Comparison of ENCODE assay signal across 8 cellular contexts in genomic region chr11:44627911-44628729, GRCh38.
DNase-seq lines count a peak whose midpoint lies in the region; ATAC-seq and TF ChIP-seq lines count a peak whose summit lies in the region.

No MANE protein-coding gene starts in this region.

- peaks cover 2% of the 10 kb centered on the region for H3K27me3 Mint-ChIP-seq in glutamatergic neuron (ENCODE audit: unreplicated experiment)
- H3K27me3 Mint-ChIP-seq in stimulated activated memory B cell treated with anti-CD40 and anti-IgM and Interleukin-4, amounts not matched to agents 10 μg/mL and 1 μg/mL and 100 μg/mL, for 72 hours: peaks cover 16% of the 10 kb centered on the region
- H3K27me3 Mint-ChIP-seq in activated T-helper 17 cell treated with anti-CD3 and anti-CD28 coated beads, Interleukin-2, amount 50 U/mL, for 72 hours: no peaks in the 10 kb centered on the region

- H3K36me3 Mint-ChIP-seq in glutamatergic neuron (ENCODE audit: unreplicated experiment): no peaks in the 10 kb centered on the region
- peaks cover 4% of the 10 kb centered on the region for H3K36me3 Mint-ChIP-seq in stimulated activated memory B cell treated with anti-CD40 and anti-IgM and Interleukin-4, amounts not matched to agents 10 μg/mL and 1 μg/mL and 100 μg/mL, for 72 hours
- H3K36me3 Mint-ChIP-seq in activated T-helper 17 cell treated with anti-CD3 and anti-CD28 coated beads, Interleukin-2, amount 50 U/mL, for 72 hours (ENCODE audit: low read depth): peaks cover 23% of the 10 kb centered on the region

- H3K27ac ChIP-seq in Peyer's patch: peak overlapping the region in 2 of 4 donors; percentile 42 to 61

- no peaks in the 10 kb centered on the region for H3K27me3 ChIP-seq in Peyer's patch

- peak; percentile 66 for ATAC-seq in GM18508 (IDR thresholded peaks at IDR 0.05; ENCODE audit: insufficient read depth, unreplicated experiment)
- peak; percentile 74 for ATAC-seq in HG02610 (IDR thresholded peaks at IDR 0.05; ENCODE audit: unreplicated experiment)
- ATAC-seq in stimulated activated memory B cell treated with anti-CD40 and anti-IgM and Interleukin-4, amounts not matched to agents 10 μg/mL and 1 μg/mL and 100 μg/mL, for 72 hours: no peak
- no peak for ATAC-seq in activated T-helper 17 cell treated with anti-CD3 and anti-CD28 coated beads, Interleukin-2, amount 50 U/mL, for 72 hours (replicated peaks)

- H3K36me3 ChIP-seq in Peyer's patch: no peaks in the 10 kb centered on the region

- TF ChIP-seq POLR2A in Peyer's patch (IDR thresholded peaks at IDR 0.05): no peak

- peaks cover 2% of the 10 kb centered on the region for H3K9me3 Mint-ChIP-seq in glutamatergic neuron (ENCODE audit: unreplicated experiment)
- H3K9me3 Mint-ChIP-seq in stimulated activated memory B cell treated with anti-CD40 and anti-IgM and Interleukin-4, amounts not matched to agents 10 μg/mL and 1 μg/mL and 100 μg/mL, for 72 hours: no peaks in the 10 kb centered on the region
- no peaks in the 10 kb centered on the region for H3K9me3 Mint-ChIP-seq in activated T-helper 17 cell treated with anti-CD3 and anti-CD28 coated beads, Interleukin-2, amount 50 U/mL, for 72 hours

- TF ChIP-seq CTCF in Peyer's patch (IDR thresholded peaks at IDR 0.05): no peak
- no peak for TF ChIP-seq CTCF in glutamatergic neuron (IDR thresholded peaks at IDR 0.05; ENCODE audit: partially characterized antibody, unreplicated experiment)
- TF ChIP-seq CTCF in retinal pigment epithelial cell (conservative IDR thresholded peaks at IDR 0.05; ENCODE audit: low read depth, low read length): no peak

- peaks cover 0 to 14% (median 0%) of the 10 kb centered on the region in 4 donors for H3K4me1 ChIP-seq in Peyer's patch

- H3K4me3 Mint-ChIP-seq in glutamatergic neuron (ENCODE audit: unreplicated experiment): peak overlapping the region; percentile 36
- H3K4me3 Mint-ChIP-seq in stimulated activated memory B cell treated with anti-CD40 and anti-IgM and Interleukin-4, amounts not matched to agents 10 μg/mL and 1 μg/mL and 100 μg/mL, for 72 hours: no peak overlapping the region
- no peak overlapping the region for H3K4me3 Mint-ChIP-seq in activated T-helper 17 cell treated with anti-CD3 and anti-CD28 coated beads, Interleukin-2, amount 50 U/mL, for 72 hours

- H3K27ac Mint-ChIP-seq in glutamatergic neuron (ENCODE audit: unreplicated experiment): no peak overlapping the region
- H3K27ac Mint-ChIP-seq in stimulated activated memory B cell treated with anti-CD40 and anti-IgM and Interleukin-4, amounts not matched to agents 10 μg/mL and 1 μg/mL and 100 μg/mL, for 72 hours: no peak overlapping the region
- H3K27ac Mint-ChIP-seq in activated T-helper 17 cell treated with anti-CD3 and anti-CD28 coated beads, Interleukin-2, amount 50 U/mL, for 72 hours: no peak overlapping the region

- peaks cover 15% of the 10 kb centered on the region for H3K4me1 Mint-ChIP-seq in glutamatergic neuron (ENCODE audit: low read depth, unreplicated experiment)
- H3K4me1 Mint-ChIP-seq in stimulated activated memory B cell treated with anti-CD40 and anti-IgM and Interleukin-4, amounts not matched to agents 10 μg/mL and 1 μg/mL and 100 μg/mL, for 72 hours: peaks cover 35% of the 10 kb centered on the region
- peaks cover 20% of the 10 kb centered on the region for H3K4me1 Mint-ChIP-seq in activated T-helper 17 cell treated with anti-CD3 and anti-CD28 coated beads, Interleukin-2, amount 50 U/mL, for 72 hours

- DNase-seq in Peyer's patch: peak in 2 of 3 donors; percentile 52 to 57
- DNase-seq in glutamatergic neuron: no peak
- peak; percentile 64 for DNase-seq in retinal pigment epithelial cell (ENCODE audit: low read depth)
- no peak for DNase-seq in stimulated activated CD4-positive, alpha-beta T cell treated with anti-CD3 and anti-CD28 coated beads, Interleukin-15, amount 100 ng/mL, for 24 hours

- H3K4me3 ChIP-seq in Peyer's patch (no peak overlapping the region), retinal pigment epithelial cell (ENCODE audit: low read length) (no peak overlapping the region)

- H3K9me3 ChIP-seq in Peyer's patch: no peaks in the 10 kb centered on the region

Comparison
In these comparisons a context has a peak if more than half of its experiments do, and no peak if none do; other contexts are left out.
1. ATAC-seq: peak in GM18508 (single experiment) and HG02610 (single experiment); none in stimulated activated memory B cell treated with anti-CD40 and anti-IgM and Interleukin-4, amounts not matched to agents 10 μg/mL and 1 μg/mL and 100 μg/mL, for 72 hours (single experiment) and activated T-helper 17 cell treated with anti-CD3 and anti-CD28 coated beads, Interleukin-2, amount 50 U/mL, for 72 hours (single experiment).
2. DNase-seq: peak in Peyer's patch (2 of 3) and retinal pigment epithelial cell (single experiment); none in glutamatergic neuron (single experiment) and stimulated activated CD4-positive, alpha-beta T cell treated with anti-CD3 and anti-CD28 coated beads, Interleukin-15, amount 100 ng/mL, for 24 hours (single experiment).